In genomic region chr21:27464643-27465042, GRCh38 we compare ENCODE assay signal across 16 cellular contexts.
DNase-seq lines count a peak whose midpoint lies in the region; ATAC-seq, FAIRE-seq and TF ChIP-seq lines count a peak whose summit lies in the region.
"Had no signal": no experiment of that assay in that cellular context is flagged by ENCODE, and none has a peak within 500 bp of the region (broad histone marks: within the 10 kb centered on the region; RNA-seq: fewer than 3 reads in every experiment).

No MANE protein-coding gene starts in this region.

- DNase-seq in COLO829 (ENCODE audit: low spot score) (peak; percentile 13), H54 (ENCODE audit: insufficient read length, low spot score) (no peak), astrocyte of the hippocampus (ENCODE audit: low read depth, low spot score) (peak; percentile 0), keratinocyte (ENCODE audit: low read depth, low spot score) (no peak), posterior cingulate gyrus (no peak), suprapubic skin (ENCODE audit: low spot score in 2 of 2) (no peak)
- DNase-seq in activated CD8-positive, alpha-beta memory T cell treated with anti-CD3 and anti-CD28 coated beads for 24 hours: no peak
- DNase-seq: AML-193, IMR-90, MV-4-11, NCI-H1417 treated with DMSO at 0.1 percent for 48 hours, NCI-H2029, NCI-H524, RPMI8226, SJCRH30 had no signal

- H3K9me1 ChIP-seq in keratinocyte (ENCODE audit: control insufficient read depth, extremely low read depth, insufficient read depth, low read length): no peaks in the 10 kb centered on the region

- intact Hi-C loops in posterior cingulate gyrus (cut with DNase I): no loop called here

- no peak for TF ChIP-seq EP300 in suprapubic skin (IDR thresholded peaks at IDR 0.05)

- H3K9me3 ChIP-seq in keratinocyte (ENCODE audit: control insufficient read depth, low read depth, low read length) (no peaks in the 10 kb centered on the region), suprapubic skin (no peaks in the 10 kb centered on the region)

- TF ChIP-seq POLR2A in H54 (IDR thresholded peaks at IDR 0.05; ENCODE audit: low read depth, low read length) (no peak), suprapubic skin (IDR thresholded peaks at IDR 0.05) (no peak)

- no peaks in the 10 kb centered on the region for H4K20me1 ChIP-seq in keratinocyte (ENCODE audit: control insufficient read depth, extremely low read depth, insufficient read depth, low read length)

- dilution Hi-C loops in keratinocyte (cut with MboI; ENCODE audit: extremely low pct_ligation_motif_present, low sequenced_read_pairs): no loop called here

- no peak overlapping the region for H3K9ac ChIP-seq in keratinocyte (ENCODE audit: control insufficient read depth, extremely low read depth, insufficient read depth, low read length)

- H3K27me3 ChIP-seq in keratinocyte (ENCODE audit: control insufficient read depth, extremely low read depth, insufficient read depth, low read length): no peaks in the 10 kb centered on the region
- no peaks in the 10 kb centered on the region for H3K27me3 ChIP-seq in suprapubic skin
- H3K27me3 ChIP-seq: SJCRH30 had no signal

- H3K4me1 ChIP-seq in keratinocyte (ENCODE audit: control insufficient read depth, extremely low read depth, insufficient read depth, low read length) (peaks cover 25% of the 10 kb centered on the region), suprapubic skin (peaks cover 14% of the 10 kb centered on the region)
- H3K4me1 ChIP-seq: SJCRH30 had no signal

- FAIRE-seq in H54 (lab: Jason Lieb, UNC) (peak; percentile 76), keratinocyte (lab: Jason Lieb, UNC) (peak; percentile 34)

- no peaks in the 10 kb centered on the region for H3K79me2 ChIP-seq in keratinocyte (ENCODE audit: control insufficient read depth, insufficient read depth, low read length)

- no peak overlapping the region for H2AFZ ChIP-seq in keratinocyte (ENCODE audit: control insufficient read depth, low read length)

- peak overlapping the region; percentile 22 for H3K27ac ChIP-seq in keratinocyte (ENCODE audit: control insufficient read depth, insufficient read depth, low read length)
- H3K27ac ChIP-seq in suprapubic skin: no peak overlapping the region
- H3K27ac ChIP-seq: SJCRH30 had no signal

- H3K4me3 ChIP-seq in keratinocyte (ENCODE audit: control insufficient read depth in 2 of 3, extremely low read depth in 1 of 3, insufficient read depth in 2 of 3, low read depth in 1 of 3, low read length in 3 of 3) (no peak overlapping the region), suprapubic skin (no peak overlapping the region)
- H3K4me3 ChIP-seq: SJCRH30 had no signal

- 53% methylated on average over 1 of the region's 1 CpG for WGBS in suprapubic skin

- ATAC-seq in GM18909 (IDR thresholded peaks at IDR 0.05; ENCODE audit: poor library complexity, unreplicated experiment): no peak

- TF ChIP-seq CTCF in keratinocyte (optimal IDR thresholded peaks at IDR 0.05 in 1 of 3, IDR thresholded peaks at IDR 0.05 in 1 of 3, conservative IDR thresholded peaks at IDR 0.05 in 1 of 3; ENCODE audit: extremely low read depth in 1 of 3, insufficient read depth in 2 of 3, low read length in 3 of 3) (no peak), suprapubic skin (IDR thresholded peaks at IDR 0.05) (no peak)

- no peak overlapping the region for H3K4me2 ChIP-seq in keratinocyte (ENCODE audit: control insufficient read depth, extremely low read depth, insufficient read depth, low read depth, low read length)

- no peaks in the 10 kb centered on the region for H3K36me3 ChIP-seq in keratinocyte (ENCODE audit: control insufficient read depth in 2 of 2, extremely low read depth in 1 of 2, insufficient read depth in 2 of 2, low read length in 2 of 2)
- no peaks in the 10 kb centered on the region for H3K36me3 ChIP-seq in suprapubic skin
- H3K36me3 ChIP-seq: SJCRH30 had no signal

Comparison
In these comparisons a context has a peak if more than half of its experiments do, and no peak if none do; other contexts are left out.
1. DNase-seq: peak in COLO829 (single experiment) and astrocyte of the hippocampus (single experiment); none in H54 (single experiment), keratinocyte (single experiment), posterior cingulate gyrus (0 of 10), activated CD8-positive, alpha-beta memory T cell treated with anti-CD3 and anti-CD28 coated beads for 24 hours (single experiment) and suprapubic skin (0 of 2).